Comparison of ENCODE assay signal across 13 cellular contexts in genomic region chr12:104579716-104580495, GRCh38.
DNase-seq lines count a peak whose midpoint lies in the region; ATAC-seq, FAIRE-seq and TF ChIP-seq lines count a peak whose summit lies in the region.
"Had no signal": no experiment of that assay in that cellular context is flagged by ENCODE, and none has a peak within 500 bp of the region (broad histone marks: within the 10 kb centered on the region; RNA-seq: fewer than 3 reads in every experiment).

No MANE protein-coding gene starts in this region.

- H3K4me3 Mint-ChIP-seq in CD4-positive, alpha-beta memory T cell, result peak overlapping the region in 7 of 8 donors; percentile 5 to 85 (median 47)
- H3K4me3 Mint-ChIP-seq: HFFc6, mesothelial cell of epicardium had no signal

- no peaks in the 10 kb centered on the region for H3K27me3 ChIP-seq in CD4-positive, alpha-beta memory T cell (ENCODE audit: insufficient read depth, low read length)
- H3K27me3 ChIP-seq in GM12878 (replicated peaks in 1 of 2; ENCODE audit: control insufficient read depth in 2 of 2, insufficient read depth in 2 of 2, low read length in 1 of 2), result no peaks in the 10 kb centered on the region

- H3K36me3 ChIP-seq in CD4-positive, alpha-beta memory T cell (ENCODE audit: insufficient read depth, low read length), result no peaks in the 10 kb centered on the region
- 0 out of 4 replicates have a peak, but pooled peaks cover 0 to 2% of the 10 kb centered on the region in 2 experiments for H3K36me3 ChIP-seq in GM12878 (ENCODE audit: control insufficient read depth in 2 of 2, insufficient read depth in 2 of 2, low read length in 1 of 2)

- peaks cover 64 to 99% (median 83%) of the 10 kb centered on the region in 4 donors for H3K4me1 Mint-ChIP-seq in CD4-positive, alpha-beta memory T cell

- in situ Hi-C loops in GM12878 (cut with MboI), result no loop called here

- BruUV-seq in GM12878 (replicated peaks; lab: Mats Ljungman, UMichigan), result no TSS peak

- no peak for DNase-seq in CD4-positive, alpha-beta memory T cell
- DNase-seq in GM12878 (ENCODE audit: low read depth, low spot score), result peak; percentile 57
- no peak for DNase-seq in OCI-M2 (lab: John Stamatoyannopoulos, UW; ENCODE audit: unreplicated experiment)
- no peak for DNase-seq in DMS53 (lab: John Stamatoyannopoulos, UW)
- DNase-seq in pons (ENCODE audit: low spot score), result no peak
- DNase-seq: HFFc6, right cardiac atrium, T1000 had no signal

- no peaks in the 10 kb centered on the region for H3K9me3 ChIP-seq in CD4-positive, alpha-beta memory T cell (ENCODE audit: control insufficient read depth in 1 of 2, low read length in 2 of 2)
- no peaks in the 10 kb centered on the region for H3K9me3 ChIP-seq in GM12878 (replicated peaks; ENCODE audit: control insufficient read depth, insufficient read depth, low read length)

- TF ChIP-seq EP300 in GM12878 (IDR thresholded peaks at IDR 0.05; ENCODE audit: borderline replicate concordance in 1 of 2, control insufficient read depth in 1 of 2, low read depth in 2 of 2, low read length in 2 of 2), result peak; percentile 20 to 37; a peak in 2 of 4 replicates

- no peak overlapping the region for H3K4me3 ChIP-seq in CD4-positive, alpha-beta memory T cell (ENCODE audit: low read length in 2 of 2)
- peak overlapping the region; percentile 30; the same call in 1 of the 2 replicates for H3K4me3 ChIP-seq in GM12878

- peaks cover 5 to 7% of the 10 kb centered on the region in 2 donors for H3K36me3 Mint-ChIP-seq in CD4-positive, alpha-beta memory T cell
- H3K36me3 Mint-ChIP-seq: mesothelial cell of epicardium had no signal

- H3K9me3 Mint-ChIP-seq in CD4-positive, alpha-beta memory T cell, result no peaks in the 10 kb centered on the region
- H3K9me3 Mint-ChIP-seq: HFFc6, mesothelial cell of epicardium had no signal

- TF ChIP-seq RAD21 in GM12878 (IDR thresholded peaks at IDR 0.05; ENCODE audit: insufficient read depth, low read depth, low read length), result no peak

- H3K27ac ChIP-seq in CD4-positive, alpha-beta memory T cell (ENCODE audit: low read depth, low read length), result no peak overlapping the region
- peak overlapping the region; percentile 67 for H3K27ac ChIP-seq in GM12878 (ENCODE audit: control insufficient read depth, insufficient read depth)

- H3K9ac ChIP-seq in GM12878 (ENCODE audit: control insufficient read depth, insufficient read depth, low read length), result no peak overlapping the region

- ATAC-seq in GM18907 (IDR thresholded peaks at IDR 0.05; ENCODE audit: unreplicated experiment), result peak; percentile 46
- ATAC-seq in HG02938 (IDR thresholded peaks at IDR 0.05; ENCODE audit: unreplicated experiment), result peak; percentile 30
- peak; percentile 59 for ATAC-seq in GM12878
- no peak for ATAC-seq in GM18520 (IDR thresholded peaks at IDR 0.05; ENCODE audit: unreplicated experiment)
- ATAC-seq: right cardiac atrium had no signal

- WGBS in GM12878 (ENCODE audit: insufficient coverage, insufficient replicate concordance, low lambda C conversion rate, missing lambda C conversion rate), result 21% methylated on average over 7 of the region's 7 CpGs

- H2AFZ ChIP-seq in GM12878 (ENCODE audit: control insufficient read depth, low read depth, low read length), result no peak overlapping the region

- RAD21 ChIA-PET in GM12878 (lab: Charles Lee; ENCODE audit: unreplicated experiment), result interaction anchor here (0.6 to 5.0 kb wide), 16 partner anchors 10 to 473 kb away, joined by 3 to 101 read pairs (median 4); partner anchors contain the start of gene CHST11

- peaks cover 44% of the 10 kb centered on the region for H3K79me2 ChIP-seq in GM12878 (ENCODE audit: control insufficient read depth, insufficient read depth, low read length)

- peak overlapping the region; percentile 85 for H3K4me2 ChIP-seq in GM12878 (ENCODE audit: control insufficient read depth, insufficient read depth)

- POLR2A ChIA-PET in CD4-positive, alpha-beta memory T cell (lab: Charles Lee; ENCODE audit: partially characterized antibody), result interaction anchor here (0.6 to 1.2 kb wide), 4 partner anchors 82 to 106 kb away, joined by 3 read pairs; no protein-coding TSS in a partner anchor
- POLR2A ChIA-PET in GM12878 (lab: Charles Lee), result interaction anchor here (0.8 to 2.2 kb wide), 8 partner anchors 9 to 122 kb away, joined by 3 to 10 read pairs (median 4); no protein-coding TSS in a partner anchor

- peaks cover 87% of the 10 kb centered on the region for H3K4me1 ChIP-seq in CD4-positive, alpha-beta memory T cell (ENCODE audit: insufficient read depth, low read length)
- peaks cover 68% of the 10 kb centered on the region for H3K4me1 ChIP-seq in GM12878 (ENCODE audit: control insufficient read depth, insufficient read depth, low read length)

- peak; percentile 41 for FAIRE-seq in GM12878 (lab: Jason Lieb, UNC)
- FAIRE-seq: bronchial epithelial cell had no signal

- SMC1A ChIA-PET in GM12878 (lab: Charles Lee; ENCODE audit: uncharacterized antibody, unreplicated experiment), result interaction anchor here (0.7 to 4.1 kb wide), 28 partner anchors 10 to 144 kb away, joined by 3 to 78 read pairs (median 3); partner anchors contain the start of gene CHST11

- peak overlapping the region; percentile 0 to 73 (median 57) for H3K27ac Mint-ChIP-seq in CD4-positive, alpha-beta memory T cell
- H3K27ac Mint-ChIP-seq: HFFc6, mesothelial cell of epicardium had no signal

- no peak for TF ChIP-seq CTCF in GM12878 (IDR thresholded peaks at IDR 0.05 in 2 of 3, conservative IDR thresholded peaks at IDR 0.05 in 1 of 3; ENCODE audit: control insufficient read depth in 2 of 3, extremely low read depth in 1 of 3, insufficient read depth in 1 of 3, low read depth in 3 of 3, low read length in 3 of 3)

- no peaks in the 10 kb centered on the region for H3K27me3 Mint-ChIP-seq in CD4-positive, alpha-beta memory T cell

- intact Hi-C loops in CD4-positive, alpha-beta memory T cell (cut with micrococcal nuclease), result no loop called here
- intact Hi-C loops in GM12878 (cut with micrococcal nuclease; ENCODE audit: unreplicated experiment), result loop anchor here (5.0 kb wide), 4 partner anchors 62 to 198 kb away; no protein-coding TSS in a partner anchor

- CTCF ChIA-PET in CD4-positive, alpha-beta memory T cell (lab: Charles Lee; ENCODE audit: partially characterized antibody), result interaction anchor here (1.0 to 2.3 kb wide), 5 partner anchors 8 to 198 kb away, joined by 3 to 10 read pairs (median 3); no protein-coding TSS in a partner anchor
- CTCF ChIA-PET in GM12878 (lab: Yijun Ruan, JAX), result interaction anchor here (0.6 to 3.7 kb wide), 14 partner anchors 9 to 198 kb away, joined by 3 to 33 read pairs (median 3); no protein-coding TSS in a partner anchor

- no peak for TF ChIP-seq POLR2A in GM12878 (IDR thresholded peaks at IDR 0.05; ENCODE audit: low read depth, low read length)

- H4K20me1 ChIP-seq in GM12878 (ENCODE audit: control insufficient read depth, insufficient read depth), result no peaks in the 10 kb centered on the region

TF ChIP-seq in GM12878, 131 proteins besides CTCF, POLR2A, EP300 and RAD21 (continues in another document):
- TF ChIP-seq KDM1A (IDR thresholded peaks at IDR 0.05; ENCODE audit: borderline replicate concordance) (no peak), SIN3A (IDR thresholded peaks at IDR 0.05; ENCODE audit: low read depth, low read length) (no peak), RCOR1 (conservative IDR thresholded peaks at IDR 0.05; ENCODE audit: low read depth, low read length) (no peak), RB1 (IDR thresholded peaks at IDR 0.05; ENCODE audit: borderline replicate concordance) (no peak), BCL3 (IDR thresholded peaks at IDR 0.05; ENCODE audit: borderline replicate concordance, insufficient read depth, low read depth, low read length, poor library complexity, severe bottlenecking) (no peak), CHD4 (IDR thresholded peaks at IDR 0.05) (no peak), SMC3 (IDR thresholded peaks at IDR 0.05; ENCODE audit: borderline replicate concordance, low read length) (no peak; the same call in 1 of the 2 replicates), NFXL1 (IDR thresholded peaks at IDR 0.05; ENCODE audit: borderline replicate concordance) (no peak), RAD51 (IDR thresholded peaks at IDR 0.05) (no peak), CHD1 (IDR thresholded peaks at IDR 0.05; ENCODE audit: low read depth, low read length) (no peak), CBX3 (IDR thresholded peaks at IDR 0.05; ENCODE audit: borderline replicate concordance, low read depth) (no peak), BRCA1 (IDR thresholded peaks at IDR 0.05; ENCODE audit: low read depth, low read length) (no peak)
- TF ChIP-seq, protein P1, sequence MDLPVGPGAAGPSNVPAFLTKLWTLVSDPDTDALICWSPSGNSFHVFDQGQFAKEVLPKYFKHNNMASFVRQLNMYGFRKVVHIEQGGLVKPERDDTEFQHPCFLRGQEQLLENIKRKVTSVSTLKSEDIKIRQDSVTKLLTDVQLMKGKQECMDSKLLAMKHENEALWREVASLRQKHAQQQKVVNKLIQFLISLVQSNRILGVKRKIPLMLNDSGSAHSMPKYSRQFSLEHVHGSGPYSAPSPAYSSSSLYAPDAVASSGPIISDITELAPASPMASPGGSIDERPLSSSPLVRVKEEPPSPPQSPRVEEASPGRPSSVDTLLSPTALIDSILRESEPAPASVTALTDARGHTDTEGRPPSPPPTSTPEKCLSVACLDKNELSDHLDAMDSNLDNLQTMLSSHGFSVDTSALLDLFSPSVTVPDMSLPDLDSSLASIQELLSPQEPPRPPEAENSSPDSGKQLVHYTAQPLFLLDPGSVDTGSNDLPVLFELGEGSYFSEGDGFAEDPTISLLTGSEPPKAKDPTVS (IDR thresholded peaks at IDR 0.05; ENCODE audit: low read depth, low read length), result no peak
- TF ChIP-seq, protein P2, sequence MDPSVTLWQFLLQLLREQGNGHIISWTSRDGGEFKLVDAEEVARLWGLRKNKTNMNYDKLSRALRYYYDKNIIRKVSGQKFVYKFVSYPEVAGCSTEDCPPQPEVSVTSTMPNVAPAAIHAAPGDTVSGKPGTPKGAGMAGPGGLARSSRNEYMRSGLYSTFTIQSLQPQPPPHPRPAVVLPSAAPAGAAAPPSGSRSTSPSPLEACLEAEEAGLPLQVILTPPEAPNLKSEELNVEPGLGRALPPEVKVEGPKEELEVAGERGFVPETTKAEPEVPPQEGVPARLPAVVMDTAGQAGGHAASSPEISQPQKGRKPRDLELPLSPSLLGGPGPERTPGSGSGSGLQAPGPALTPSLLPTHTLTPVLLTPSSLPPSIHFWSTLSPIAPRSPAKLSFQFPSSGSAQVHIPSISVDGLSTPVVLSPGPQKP (IDR thresholded peaks at IDR 0.05; ENCODE audit: low read depth, low read length), result no peak
